In genomic region chr4:5459236-5459635, GRCh38 we compare ENCODE assay signal across 34 cellular contexts.
DNase-seq lines count a peak whose midpoint lies in the region; ATAC-seq and TF ChIP-seq lines count a peak whose summit lies in the region.
"Had no signal": no experiment of that assay in that cellular context is flagged by ENCODE, and none has a peak within 500 bp of the region (broad histone marks: within the 10 kb centered on the region; RNA-seq: fewer than 3 reads in every experiment).

No MANE protein-coding gene starts in this region.

- no peak overlapping the region for H3K4me3 Mint-ChIP-seq in activated CD8-positive, alpha-beta T cell treated with anti-CD3 and anti-CD28 coated beads, Interleukin-2, amount 10 ng/mL, durations not matched to agents 7 days and 5 days
- H3K4me3 Mint-ChIP-seq: B cell; CD14-positive monocyte; CD4-positive, alpha-beta memory T cell; CD4-positive, alpha-beta T cell; CD4-positive, CD25-positive, alpha-beta regulatory T cell; CD8-positive, alpha-beta memory T cell; CD8-positive, alpha-beta T cell had no signal

- H2AFZ ChIP-seq in Karpas-422 (ENCODE audit: low read length) = no peak overlapping the region

- TF ChIP-seq CTCF in upper lobe of right lung (IDR thresholded peaks at IDR 0.05) = no peak

- DNase-seq in cardiac septum (ENCODE audit: low spot score) (peak; percentile 55), Right ventricle myocardium superior (no peak), Karpas-422 (peak; percentile 11), mesenteric fat pad (ENCODE audit: low spot score) (peak; percentile 51), upper lobe of right lung (peak; percentile 18), 8988T (no peak), GOT3 (lab: John Stamatoyannopoulos, UW) (no peak)
- DNase-seq in activated CD8-positive, alpha-beta T cell treated with anti-CD3 and anti-CD28 coated beads, Interleukin-2, amount 10 ng/mL, durations not matched to agents 7 days and 5 days = no peak
- DNase-seq: ACHN; AML-193; BE2C; C1 segment of cervical spinal cord; Caco-2; Calu3; CD4-positive, alpha-beta memory T cell; CD4-positive, alpha-beta T cell; CD4-positive, CD25-positive, alpha-beta regulatory T cell; CD8-positive, alpha-beta memory T cell; CD8-positive, alpha-beta T cell; COR-L47; DMS 273 treated with DMSO at 0.1 percent for 48 hours; DMS153; DMS53; DMS79; DMS79 treated with DMSO at 0.1 percent for 48 hours; DND-41; EL had no signal

- no peaks in the 10 kb centered on the region for H3K36me3 ChIP-seq in Karpas-422 (ENCODE audit: insufficient read depth, low read length)
- H3K36me3 ChIP-seq in upper lobe of right lung = no peaks in the 10 kb centered on the region
- H3K36me3 ChIP-seq: BE2C had no signal

- no peaks in the 10 kb centered on the region for H3K27me3 ChIP-seq in Karpas-422 (ENCODE audit: low read length)
- H3K27me3 ChIP-seq in upper lobe of right lung = no peaks in the 10 kb centered on the region
- H3K27me3 ChIP-seq: BE2C; BLaER1; BLaER1 treated with 17β-estradiol and CSF1 and Interleukin-3, amounts not matched to agents 10 nM and 100 nM had no signal

- no peak overlapping the region for H3K27ac Mint-ChIP-seq in activated CD8-positive, alpha-beta T cell treated with anti-CD3 and anti-CD28 coated beads, Interleukin-2, amount 10 ng/mL, durations not matched to agents 7 days and 5 days
- H3K27ac Mint-ChIP-seq: B cell; CD14-positive monocyte; CD4-positive, alpha-beta memory T cell; CD4-positive, alpha-beta T cell; CD4-positive, CD25-positive, alpha-beta regulatory T cell; CD8-positive, alpha-beta memory T cell; CD8-positive, alpha-beta T cell had no signal

- no peaks in the 10 kb centered on the region for H3K9me2 ChIP-seq in Karpas-422 (replicated peaks; ENCODE audit: insufficient read depth, low read length)

- no peaks in the 10 kb centered on the region for H3K36me3 Mint-ChIP-seq in activated CD8-positive, alpha-beta T cell treated with anti-CD3 and anti-CD28 coated beads, Interleukin-2, amount 10 ng/mL, durations not matched to agents 7 days and 5 days (ENCODE audit: low read depth)
- H3K36me3 Mint-ChIP-seq: CD4-positive, alpha-beta memory T cell; CD4-positive, CD25-positive, alpha-beta regulatory T cell; CD8-positive, alpha-beta memory T cell; CD8-positive, alpha-beta T cell had no signal

- POLR2A ChIA-PET in activated CD8-positive, alpha-beta T cell treated with anti-CD3 and anti-CD28 coated beads, Interleukin-2, amount 10 ng/mL, durations not matched to agents 7 days and 5 days (lab: Charles Lee) = no interaction called here

- ATAC-seq in Right ventricle myocardium superior (ENCODE audit: poor library complexity) (no peak), upper lobe of right lung (no peak)
- no peak for ATAC-seq in activated CD8-positive, alpha-beta T cell treated with anti-CD3 and anti-CD28 coated beads, Interleukin-2, amount 10 ng/mL, durations not matched to agents 7 days and 5 days
- ATAC-seq: CD8-positive, alpha-beta T cell had no signal

- intact Hi-C loops in cardiac septum (cut with DNase I) = no loop called here
- intact Hi-C loops in Right ventricle myocardium superior (cut with DNase I) = no loop called here
- intact Hi-C loops in upper lobe of right lung (cut with DNase I) = no loop called here

- no peaks in the 10 kb centered on the region for H3K4me1 ChIP-seq in Karpas-422 (ENCODE audit: low read length)
- no peaks in the 10 kb centered on the region for H3K4me1 ChIP-seq in upper lobe of right lung
- H3K4me1 ChIP-seq: A549, BE2C, BLaER1, Caco-2 had no signal

- H3K79me2 ChIP-seq in Karpas-422 (ENCODE audit: low read length) = no peaks in the 10 kb centered on the region

- CTCF ChIA-PET in activated CD8-positive, alpha-beta T cell treated with anti-CD3 and anti-CD28 coated beads, Interleukin-2, amount 10 ng/mL, durations not matched to agents 7 days and 5 days (lab: Charles Lee) = interaction anchor here (1.4 kb wide), 1 partner anchor 971 kb away, joined by 3 read pairs; no protein-coding TSS in a partner anchor

- H4K20me1 ChIP-seq in Karpas-422 (ENCODE audit: insufficient read depth, low read depth, low read length) = no peaks in the 10 kb centered on the region
- H4K20me1 ChIP-seq: BLaER1; BLaER1 treated with 17β-estradiol and CSF1 and Interleukin-3, amounts not matched to agents 10 nM and 100 nM had no signal

- H3K9me3 Mint-ChIP-seq in activated CD8-positive, alpha-beta T cell treated with anti-CD3 and anti-CD28 coated beads, Interleukin-2, amount 10 ng/mL, durations not matched to agents 7 days and 5 days (ENCODE audit: insufficient read depth) = no peaks in the 10 kb centered on the region
- H3K9me3 Mint-ChIP-seq: CD4-positive, alpha-beta T cell; CD8-positive, alpha-beta T cell had no signal

- H3K9me3 ChIP-seq in Karpas-422 (ENCODE audit: low read length) = no peaks in the 10 kb centered on the region
- no peaks in the 10 kb centered on the region for H3K9me3 ChIP-seq in upper lobe of right lung
- H3K9me3 ChIP-seq: A549, BE2C, BLaER1, Caco-2 had no signal

- no peak overlapping the region for H3K27ac ChIP-seq in Karpas-422 (ENCODE audit: low read length)
- no peak overlapping the region for H3K27ac ChIP-seq in upper lobe of right lung
- H3K27ac ChIP-seq: 22Rv1; A549; BLaER1; BLaER1 treated with 17β-estradiol and CSF1 and Interleukin-3, amounts not matched to agents 10 nM and 100 nM; C4-2B had no signal

- no peaks in the 10 kb centered on the region for H3K27me3 Mint-ChIP-seq in activated CD8-positive, alpha-beta T cell treated with anti-CD3 and anti-CD28 coated beads, Interleukin-2, amount 10 ng/mL, durations not matched to agents 7 days and 5 days (ENCODE audit: low read depth)
- H3K27me3 Mint-ChIP-seq: B cell; CD4-positive, alpha-beta memory T cell; CD4-positive, alpha-beta T cell; CD4-positive, CD25-positive, alpha-beta regulatory T cell had no signal

- H3K4me2 ChIP-seq in Karpas-422 (ENCODE audit: low read depth, low read length, poor library complexity, severe bottlenecking) = no peak overlapping the region
- H3K4me2 ChIP-seq: A549; BLaER1; BLaER1 treated with 17β-estradiol and CSF1 and Interleukin-3, amounts not matched to agents 10 nM and 100 nM had no signal

- no peaks in the 10 kb centered on the region for H3K4me1 Mint-ChIP-seq in activated CD8-positive, alpha-beta T cell treated with anti-CD3 and anti-CD28 coated beads, Interleukin-2, amount 10 ng/mL, durations not matched to agents 7 days and 5 days (ENCODE audit: low read depth)
- H3K4me1 Mint-ChIP-seq: B cell; CD14-positive monocyte; CD4-positive, alpha-beta memory T cell; CD4-positive, CD25-positive, alpha-beta regulatory T cell; CD8-positive, alpha-beta memory T cell had no signal

- H3K9ac ChIP-seq in Karpas-422 (ENCODE audit: low read length) = no peak overlapping the region
- H3K9ac ChIP-seq: BLaER1; BLaER1 treated with 17β-estradiol and CSF1 and Interleukin-3, amounts not matched to agents 10 nM and 100 nM had no signal

- no peak overlapping the region for H3K4me3 ChIP-seq in Karpas-422 (ENCODE audit: low read length)
- H3K4me3 ChIP-seq in upper lobe of right lung = no peak overlapping the region
- H3K4me3 ChIP-seq: A549; BLaER1; BLaER1 treated with 17β-estradiol and CSF1 and Interleukin-3, amounts not matched to agents 10 nM and 100 nM had no signal

Comparison
In these comparisons a context has a peak if more than half of its experiments do, and no peak if none do; other contexts are left out.
1. DNase-seq: peak in cardiac septum (single experiment), Karpas-422 (single experiment), mesenteric fat pad (single experiment) and upper lobe of right lung (single experiment); none in Right ventricle myocardium superior (single experiment), activated CD8-positive, alpha-beta T cell treated with anti-CD3 and anti-CD28 coated beads, Interleukin-2, amount 10 ng/mL, durations not matched to agents 7 days and 5 days (single experiment), 8988T (single experiment) and GOT3 (single experiment).